In genomic region chr13:19601749-19602725, GRCh38 we compare ENCODE assay signal across 9 cellular contexts.
DNase-seq lines count a peak whose midpoint lies in the region; ATAC-seq, FAIRE-seq and TF ChIP-seq lines count a peak whose summit lies in the region.
"Had no signal": no experiment of that assay in that cellular context is flagged by ENCODE, and none has a peak within 500 bp of the region (broad histone marks: within the 10 kb centered on the region; RNA-seq: fewer than 3 reads in every experiment).

No MANE protein-coding gene starts in this region.

- DNase-seq in EL (peak; percentile 51), RCC 7860 (ENCODE audit: low spot score) (peak; percentile 21), astrocyte of the cerebellum (ENCODE audit: low read depth) (no peak), iPS-NIHi7 (ENCODE audit: extremely low spot score) (peak; percentile 79), NCI-H2107 (lab: John Stamatoyannopoulos, UW) (no peak)
- DNase-seq in stimulated activated CD4-positive, alpha-beta T cell treated with anti-CD3 and anti-CD28 coated beads, Interleukin-4, amount 100 ng/mL, for 1 hour = peak; percentile 45

- no peak for TF ChIP-seq CTCF in astrocyte of the cerebellum (IDR thresholded peaks at IDR 0.05; ENCODE audit: low read depth, low read length, missing control alignments)

- in situ Hi-C loops in astrocyte of the cerebellum (cut with HindIII; ENCODE audit: low sequenced_read_pairs) = no loop called here

- peak; percentile 83 for ATAC-seq in GM19372 (IDR thresholded peaks at IDR 0.05; ENCODE audit: low read depth, unreplicated experiment)
- ATAC-seq in HG03432 (IDR thresholded peaks at IDR 0.05; ENCODE audit: unreplicated experiment) = peak; percentile 86

- H3K4me3 ChIP-seq in astrocyte of the cerebellum (ENCODE audit: low read depth, low read length) = peak overlapping the region; percentile 54

- FAIRE-seq in RCC 7860 (lab: Jason Lieb, UNC) = no peak
- FAIRE-seq: endometrium had no signal

Comparison
In these comparisons a context has a peak if more than half of its experiments do, and no peak if none do; other contexts are left out.
1. DNase-seq: peak in EL (single experiment), RCC 7860 (single experiment), iPS-NIHi7 (single experiment) and stimulated activated CD4-positive, alpha-beta T cell treated with anti-CD3 and anti-CD28 coated beads, Interleukin-4, amount 100 ng/mL, for 1 hour (single experiment); none in astrocyte of the cerebellum (single experiment) and NCI-H2107 (single experiment).